In the genomic region with DNA sequence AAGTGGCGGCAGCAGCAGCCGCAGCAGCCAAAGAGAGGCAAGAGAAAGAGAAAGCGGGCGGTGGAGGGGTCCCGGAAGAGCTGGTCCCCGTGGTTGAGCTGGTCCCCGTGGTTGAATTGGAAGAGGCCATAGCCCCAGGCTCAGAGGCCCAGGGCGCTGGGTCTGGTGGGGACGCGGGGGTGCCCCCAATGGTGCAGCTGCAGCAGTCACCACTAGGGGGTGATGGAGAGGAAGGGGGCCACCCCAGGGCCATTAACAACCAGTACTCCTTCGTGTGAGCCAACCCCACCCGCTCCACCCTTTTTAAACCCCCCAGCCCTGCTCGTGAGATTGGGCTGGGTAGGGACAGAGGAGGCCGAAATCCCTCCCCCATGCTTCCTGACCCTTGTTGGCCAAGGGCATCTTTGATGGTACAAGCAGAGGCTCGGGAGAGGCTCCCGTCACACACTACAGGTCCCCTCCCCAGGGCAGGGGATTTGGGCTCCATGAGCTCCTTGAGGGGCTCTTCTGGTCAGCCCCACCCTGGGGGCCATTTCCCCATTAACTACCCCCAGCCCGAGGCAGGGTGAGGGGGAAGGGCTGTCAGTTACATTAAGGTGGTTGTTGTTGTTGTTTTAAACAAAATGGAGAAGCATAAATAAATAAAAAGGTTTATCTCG, we compare ENCODE assay signal across 8 cellular contexts. TPM values are rescaled to one million over a fixed set of nuclear protein-coding genes. Genes with fewer than 3 reads are reported as not detected.
A peak's percentile ranks its signal among the peaks of the same experiment; 100 is the strongest.
DNase-seq lines count a peak whose midpoint lies in the region; ATAC-seq, FAIRE-seq and TF ChIP-seq lines count a peak whose summit lies in the region.

No MANE protein-coding gene starts in this region.

- H3K36me3 ChIP-seq in OCI-LY1 (ENCODE audit: insufficient read depth, low read length) (peaks cover 48% of the 10 kb centered on the region), right atrium auricular region (peaks cover 53% of the 10 kb centered on the region), small intestine (ENCODE audit: control insufficient read depth in 2 of 2, insufficient read depth in 2 of 2, low read length in 2 of 2) (peaks cover 15 to 20% of the 10 kb centered on the region in 2 donors)

- peaks cover 39% of the 10 kb centered on the region for H3K36me3 Mint-ChIP-seq in activated T-helper 2 cell treated with anti-CD3 and anti-CD28 coated beads, Interferon-gamma antibody, Interleukin-2, Interleukin-4, amounts not matched to agents 10 μg/mL and 5 μg/mL and 100 μg/mL, durations not matched to agents 14 hours and 24 hours and 36 hours (ENCODE audit: low read depth)

- no peaks in the 10 kb centered on the region for H3K27me3 Mint-ChIP-seq in activated T-helper 2 cell treated with anti-CD3 and anti-CD28 coated beads, Interferon-gamma antibody, Interleukin-2, Interleukin-4, amounts not matched to agents 10 μg/mL and 5 μg/mL and 100 μg/mL, durations not matched to agents 14 hours and 24 hours and 36 hours (ENCODE audit: low read depth)

- no peak overlapping the region for H2AFZ ChIP-seq in OCI-LY1 (ENCODE audit: low read length)

- peaks cover 4% of the 10 kb centered on the region for H3K4me1 Mint-ChIP-seq in activated T-helper 2 cell treated with anti-CD3 and anti-CD28 coated beads, Interferon-gamma antibody, Interleukin-2, Interleukin-4, amounts not matched to agents 10 μg/mL and 5 μg/mL and 100 μg/mL, durations not matched to agents 14 hours and 24 hours and 36 hours (ENCODE audit: low read depth)

- H3K9me2 ChIP-seq in OCI-LY1 (ENCODE audit: low read depth, low read length): no peaks in the 10 kb centered on the region

- peak; percentile 87 for TF ChIP-seq CTCF in OCI-LY1 (IDR thresholded peaks at IDR 0.05; ENCODE audit: low read length)
- TF ChIP-seq CTCF in right atrium auricular region (IDR thresholded peaks at IDR 0.05): peak; percentile 29 to 64

- no peaks in the 10 kb centered on the region for H4K20me1 ChIP-seq in OCI-LY1 (ENCODE audit: insufficient read depth, low read length)

- H3K4me2 ChIP-seq in OCI-LY1 (ENCODE audit: low read length): no peak overlapping the region

- H3K9me3 ChIP-seq in OCI-LY1 (ENCODE audit: low read length) (no peaks in the 10 kb centered on the region), right atrium auricular region (no peaks in the 10 kb centered on the region), small intestine (ENCODE audit: control insufficient read depth, low read depth) (no peaks in the 10 kb centered on the region)

- H3K27ac ChIP-seq in OCI-LY1 (ENCODE audit: low read depth, low read length, poor library complexity, severe bottlenecking): no peak overlapping the region
- H3K27ac ChIP-seq in right atrium auricular region: no peak overlapping the region
- no peak overlapping the region for H3K27ac ChIP-seq in small intestine (ENCODE audit: low read depth in 1 of 2, low read length in 1 of 2)

- DNase-seq in ELF-1 (ENCODE audit: low read depth, low spot score) (peak; percentile 60), right atrium auricular region (ENCODE audit: low spot score) (no peak), small intestine (no peak)
- DNase-seq in activated T-helper 2 cell treated with anti-CD3 and anti-CD28 coated beads, Interferon-gamma antibody, Interleukin-2, Interleukin-4, amounts not matched to agents 10 μg/mL and 5 μg/mL and 100 μg/mL, durations not matched to agents 14 hours and 24 hours and 36 hours (ENCODE audit: low spot score): peak; percentile 48
- peak; percentile 21 to 41 (median 37) for DNase-seq in stimulated activated CD4-positive, alpha-beta T cell treated with anti-CD3 and anti-CD28 coated beads, TNF-alpha, amount 100 ng/mL, for 48 hours (ENCODE audit: low read depth in 3 of 3)

- 78 to 89% (median 81%) methylated on average over 16 to 18 of the region's 18 CpGs for WGBS in small intestine, 3 donors

- intact Hi-C loops in activated T-helper 2 cell treated with anti-CD3 and anti-CD28 coated beads, Interferon-gamma antibody, Interleukin-2, Interleukin-4, amounts not matched to agents 10 μg/mL and 5 μg/mL and 100 μg/mL, durations not matched to agents 14 hours and 24 hours and 36 hours (cut with micrococcal nuclease): no loop called here

- ATAC-seq in GM21619 (IDR thresholded peaks at IDR 0.05; ENCODE audit: unreplicated experiment) (no peak), GM21381 (IDR thresholded peaks at IDR 0.05; ENCODE audit: unreplicated experiment) (no peak)

- H3K9ac ChIP-seq in OCI-LY1 (ENCODE audit: low read length): no peak overlapping the region

- peaks cover 5% of the 10 kb centered on the region for H3K4me1 ChIP-seq in OCI-LY1 (ENCODE audit: insufficient read depth, low read length, severe bottlenecking)
- H3K4me1 ChIP-seq in right atrium auricular region: no peaks in the 10 kb centered on the region
- no peaks in the 10 kb centered on the region for H3K4me1 ChIP-seq in small intestine (ENCODE audit: control insufficient read depth in 2 of 2, insufficient read depth in 1 of 2, low read depth in 1 of 2, low read length in 1 of 2)

- no peak overlapping the region for H3K27ac Mint-ChIP-seq in activated T-helper 2 cell treated with anti-CD3 and anti-CD28 coated beads, Interferon-gamma antibody, Interleukin-2, Interleukin-4, amounts not matched to agents 10 μg/mL and 5 μg/mL and 100 μg/mL, durations not matched to agents 14 hours and 24 hours and 36 hours

- H3K9me3 Mint-ChIP-seq in activated T-helper 2 cell treated with anti-CD3 and anti-CD28 coated beads, Interferon-gamma antibody, Interleukin-2, Interleukin-4, amounts not matched to agents 10 μg/mL and 5 μg/mL and 100 μg/mL, durations not matched to agents 14 hours and 24 hours and 36 hours: no peaks in the 10 kb centered on the region

- H3K27me3 ChIP-seq in OCI-LY1 (ENCODE audit: insufficient read depth, low read length) (no peaks in the 10 kb centered on the region), right atrium auricular region (no peaks in the 10 kb centered on the region), small intestine (ENCODE audit: control insufficient read depth in 2 of 2, insufficient read depth in 2 of 2, low read length in 2 of 2) (no peaks in the 10 kb centered on the region)

- no peaks in the 10 kb centered on the region for H3F3A ChIP-seq in OCI-LY1 (ENCODE audit: insufficient read depth, low read length)

- no peak overlapping the region for H3K4me3 Mint-ChIP-seq in activated T-helper 2 cell treated with anti-CD3 and anti-CD28 coated beads, Interferon-gamma antibody, Interleukin-2, Interleukin-4, amounts not matched to agents 10 μg/mL and 5 μg/mL and 100 μg/mL, durations not matched to agents 14 hours and 24 hours and 36 hours (ENCODE audit: low read depth)

- no peaks in the 10 kb centered on the region for H3K79me2 ChIP-seq in OCI-LY1 (ENCODE audit: insufficient read depth, low read length)

- H3K4me3 ChIP-seq in OCI-LY1 (ENCODE audit: low read depth, low read length, poor library complexity, severe bottlenecking): no peak overlapping the region
- no peak overlapping the region for H3K4me3 ChIP-seq in right atrium auricular region
- no peak overlapping the region for H3K4me3 ChIP-seq in small intestine (ENCODE audit: low read depth in 1 of 2, low read length in 2 of 2)

- no peak for FAIRE-seq in small intestine (lab: Jason Lieb, UNC)

RNA-seq across cellular contexts. Expression of a gene that starts 4.6 kb away (rescaled TPM):
- total RNA-seq in activated T-helper 2 cell treated with anti-CD3 and anti-CD28 coated beads, Interferon-gamma antibody, Interleukin-2, Interleukin-4, amounts not matched to agents 10 μg/mL and 5 μg/mL and 100 μg/mL, durations not matched to agents 14 hours and 24 hours and 36 hours: 1.8 and 3.1 TPM in 2 replicates
- under 1 TPM in 1 of 2 donors, not detected in 1; 0.26 TPM for total RNA-seq in right atrium auricular region
- polyA plus RNA-seq in small intestine: 1 to 10 TPM in 2 of 3 donors, under 1 TPM in 1; 0.90 to 3.8 (median 2.2) TPM

RNA-seq across cellular contexts. Expression of a gene that starts 10.0 kb away (rescaled TPM):
- 46.0 and 57.5 TPM in 2 replicates for total RNA-seq in activated T-helper 2 cell treated with anti-CD3 and anti-CD28 coated beads, Interferon-gamma antibody, Interleukin-2, Interleukin-4, amounts not matched to agents 10 μg/mL and 5 μg/mL and 100 μg/mL, durations not matched to agents 14 hours and 24 hours and 36 hours
- total RNA-seq in right atrium auricular region: 10 to 100 TPM; 31.9 to 36.7 TPM
- 10 to 100 TPM; 26.2 to 50.1 (median 34.9) TPM for polyA plus RNA-seq in small intestine

RNA-seq across cellular contexts. Expression of a gene that starts 27.5 kb away (rescaled TPM):
- total RNA-seq in activated T-helper 2 cell treated with anti-CD3 and anti-CD28 coated beads, Interferon-gamma antibody, Interleukin-2, Interleukin-4, amounts not matched to agents 10 μg/mL and 5 μg/mL and 100 μg/mL, durations not matched to agents 14 hours and 24 hours and 36 hours: 202 and 217 TPM in 2 replicates
- 100 to 1,000 TPM; 122 to 165 TPM for total RNA-seq in right atrium auricular region
- 100 to 1,000 TPM; 196 to 293 (median 229) TPM for polyA plus RNA-seq in small intestine

RNA-seq across cellular contexts. Expression of a gene that starts 50.9 kb away (rescaled TPM):
- 304 and 307 TPM in 2 replicates for total RNA-seq in activated T-helper 2 cell treated with anti-CD3 and anti-CD28 coated beads, Interferon-gamma antibody, Interleukin-2, Interleukin-4, amounts not matched to agents 10 μg/mL and 5 μg/mL and 100 μg/mL, durations not matched to agents 14 hours and 24 hours and 36 hours
- 10 to 100 TPM; 26.0 to 55.1 TPM for total RNA-seq in right atrium auricular region
- 10 to 100 TPM; 51.9 to 72.5 (median 57.7) TPM for polyA plus RNA-seq in small intestine

RNA-seq across cellular contexts. Expression of a gene that starts 51.4 kb away (rescaled TPM):
- total RNA-seq in activated T-helper 2 cell treated with anti-CD3 and anti-CD28 coated beads, Interferon-gamma antibody, Interleukin-2, Interleukin-4, amounts not matched to agents 10 μg/mL and 5 μg/mL and 100 μg/mL, durations not matched to agents 14 hours and 24 hours and 36 hours: 20.6 and 24.2 TPM in 2 replicates
- 10 to 100 TPM; 18.2 to 22.5 TPM for total RNA-seq in right atrium auricular region
- polyA plus RNA-seq in small intestine: 10 to 100 TPM; 26.5 to 55.7 (median 30.0) TPM

Comparison
In these comparisons a context has a peak if more than half of its experiments do, and no peak if none do; other contexts are left out.
1. DNase-seq: peak in ELF-1 (single experiment), activated T-helper 2 cell treated with anti-CD3 and anti-CD28 coated beads, Interferon-gamma antibody, Interleukin-2, Interleukin-4, amounts not matched to agents 10 μg/mL and 5 μg/mL and 100 μg/mL, durations not matched to agents 14 hours and 24 hours and 36 hours (single experiment) and stimulated activated CD4-positive, alpha-beta T cell treated with anti-CD3 and anti-CD28 coated beads, TNF-alpha, amount 100 ng/mL, for 48 hours (3 of 3); none in right atrium auricular region (single experiment) and small intestine (single experiment).